ENCODE assay signal across 20 cellular contexts in genomic region chr20:63469019-63469712, GRCh38. TPM values are rescaled to one million over a fixed set of nuclear protein-coding genes. Genes with fewer than 3 reads are reported as not detected.
A peak's percentile ranks its signal among the peaks of the same experiment; 100 is the strongest.
DNase-seq lines count a peak whose midpoint lies in the region; FAIRE-seq and TF ChIP-seq lines count a peak whose summit lies in the region.
"Had no signal": no experiment of that assay in that cellular context is flagged by ENCODE, and none has a peak within 500 bp of the region (broad histone marks: within the 10 kb centered on the region; RNA-seq: fewer than 3 reads in every experiment).

No MANE protein-coding gene starts in this region.

- H3K9me3 ChIP-seq in HEK293 (ENCODE audit: control insufficient read depth, insufficient read depth, low read depth, low read length) (no peaks in the 10 kb centered on the region), H1 (ENCODE audit: insufficient read depth in 2 of 2, low read depth in 1 of 2, low read length in 1 of 2) (no peaks in the 10 kb centered on the region), neuronal stem cell (replicated peaks in 1 of 2; ENCODE audit: control insufficient read depth in 2 of 2, insufficient read depth in 1 of 2, low read depth in 1 of 2, low read length in 2 of 2) (peaks cover 0 to 2% of the 10 kb centered on the region in 2 donors)
- H3K9me3 ChIP-seq: MG63 had no signal

- H3K4me1 ChIP-seq in HEK293 (ENCODE audit: control insufficient read depth, insufficient read depth, low read length): no peaks in the 10 kb centered on the region; the same call in 1 of the 2 replicates
- peaks cover 0 to 21% (median 13%) of the 10 kb centered on the region in 4 experiments; a peak in 6 of 7 replicates for H3K4me1 ChIP-seq in H1 (replicated peaks in 1 of 4; ENCODE audit: control insufficient read depth in 3 of 4, insufficient read depth in 4 of 4, low read length in 3 of 4)
- H3K4me1 ChIP-seq in neuronal stem cell (ENCODE audit: control insufficient read depth in 2 of 2, insufficient read depth in 1 of 2, low read depth in 1 of 2, low read length in 2 of 2): peaks cover 13 to 53% of the 10 kb centered on the region in 2 donors

- H3K14ac ChIP-seq in H1 (ENCODE audit: insufficient read length) (no peak overlapping the region), neuronal stem cell (ENCODE audit: low read length) (no peak overlapping the region)

- H3K4ac ChIP-seq in H1 (replicated peaks; ENCODE audit: insufficient read length, low read depth, low read length): no peak overlapping the region
- H3K4ac ChIP-seq in neuronal stem cell (ENCODE audit: low read length): no peak overlapping the region

- peaks cover 0 to 6% (median 1%) of the 10 kb centered on the region in 4 experiments; a peak in 4 of 7 replicates for H3K27me3 ChIP-seq in H1 (replicated peaks in 1 of 4; ENCODE audit: control insufficient read depth in 3 of 4, extremely low read depth in 1 of 4, insufficient read depth in 3 of 4, low read length in 3 of 4)
- H3K27me3 ChIP-seq in neuronal stem cell (ENCODE audit: control insufficient read depth in 3 of 3, insufficient read depth in 3 of 3, low read depth in 1 of 3, low read length in 3 of 3): peaks cover 0 to 11% (median 8%) of the 10 kb centered on the region in 3 experiments

- peaks cover 15 to 69% of the 10 kb centered on the region in 2 experiments; a peak in 3 of 4 replicates for H3K79me2 ChIP-seq in H1 (ENCODE audit: control insufficient read depth in 1 of 2, insufficient read depth in 2 of 2, low read length in 2 of 2)

- TF ChIP-seq EP300 in H1 (IDR thresholded peaks at IDR 0.05; ENCODE audit: borderline replicate concordance in 1 of 2, low read depth in 2 of 2, low read length in 2 of 2): no peak

- H3K9ac ChIP-seq in H1 (replicated peaks in 1 of 4; ENCODE audit: extremely low read depth in 1 of 4, low read depth in 3 of 4, low read length in 3 of 4) (no peak overlapping the region), neuronal stem cell (ENCODE audit: low read depth, low read length, poor library complexity) (peak overlapping the region; percentile 70)

- no peak for FAIRE-seq in H1 (lab: Jason Lieb, UNC)
- FAIRE-seq: A204.1, D721Med had no signal

- no peak overlapping the region for H3K23ac ChIP-seq in H1 (ENCODE audit: insufficient read length)
- peak overlapping the region; percentile 68 for H3K23ac ChIP-seq in neuronal stem cell (ENCODE audit: low read depth, low read length, poor library complexity)

- no peak for TF ChIP-seq POLR2A in H1 (IDR thresholded peaks at IDR 0.05; ENCODE audit: control extremely low read depth in 1 of 2, low read depth in 2 of 2, low read length in 2 of 2)

- H2BK15ac ChIP-seq in H1 (ENCODE audit: low read length) (no peak overlapping the region), neuronal stem cell (ENCODE audit: low read length) (peak overlapping the region; percentile 94)

- POLR2A ChIA-PET in HEK293 (lab: Yijun Ruan, JAX): no interaction called here
- POLR2A ChIA-PET in H1 (lab: Charles Lee; ENCODE audit: partially characterized antibody): interaction anchor here (0.6 to 2.3 kb wide), 3 partner anchors 22 to 254 kb away, joined by 3 to 9 read pairs (median 4); no protein-coding TSS in a partner anchor

- no peak for DNase-seq in H1 (ENCODE audit: low read depth in 1 of 2, low spot score in 2 of 2)
- no peak for DNase-seq in neuronal stem cell (ENCODE audit: low spot score)
- no peak for DNase-seq in posterior cingulate gyrus
- DNase-seq in NCI-H1092 treated with DMSO at 0.1 percent for 48 hours (lab: John Stamatoyannopoulos, UW): no peak
- no peak for DNase-seq in NCI-H187 (lab: John Stamatoyannopoulos, UW)
- DNase-seq: DMS79, MG63, NCI-H1048, NCI-H1436, NCI-H1930, NCI-H226, NCI-H524 treated with DMSO at 0.1 percent for 48 hours, Right ventricle myocardium superior, SW 1271 had no signal

- H2BK120ac ChIP-seq in H1 (replicated peaks; ENCODE audit: low read depth, low read length) (no peak overlapping the region), neuronal stem cell (ENCODE audit: low read depth, low read length) (no peak overlapping the region)

- H2AFZ ChIP-seq in H1 (ENCODE audit: low read length) (no peak overlapping the region), neuronal stem cell (ENCODE audit: low read length) (no peak overlapping the region)

- H4K91ac ChIP-seq in H1 (replicated peaks; ENCODE audit: insufficient read length, low read length) (no peak overlapping the region), neuronal stem cell (ENCODE audit: low read depth, low read length, poor library complexity) (no peak overlapping the region)

- WGBS in H1 (ENCODE audit: extremely low coverage in 1 of 2, insufficient coverage in 1 of 2, insufficient read length in 1 of 2, insufficient replicate concordance in 2 of 2, low coverage in 1 of 2, low lambda C conversion rate in 2 of 2, missing lambda C conversion rate in 1 of 2), 2 experiments: 81% methylated on average over 22 of the region's 22 CpGs; no CpG with 5 or more reads in 1 of the 2 experiments
- no CpG with 5 or more reads among the region's 22 CpGs for WGBS in neuronal stem cell (ENCODE audit: extremely low coverage in 2 of 2, insufficient read length in 2 of 2, insufficient replicate concordance in 1 of 2), 2 donors

- H4K8ac ChIP-seq in H1 (ENCODE audit: extremely low read depth, insufficient read depth, low read length) (0 out of 2 replicates have a peak overlapping the region, but pooled peaks have one; percentile 3), neuronal stem cell (ENCODE audit: low read depth, low read length) (no peak overlapping the region)

- H2BK12ac ChIP-seq in H1 (ENCODE audit: low read depth, low read length) (0 out of 2 replicates have a peak overlapping the region, but pooled peaks have one; percentile 9), neuronal stem cell (ENCODE audit: low read length) (peak overlapping the region; percentile 58)

- H4K20me1 ChIP-seq in H1 (replicated peaks in 1 of 2; ENCODE audit: control insufficient read depth in 1 of 2, insufficient read depth in 2 of 2, low read length in 2 of 2): peaks cover 9 to 29% of the 10 kb centered on the region in 2 experiments

- intact Hi-C loops in posterior cingulate gyrus (cut with DNase I): no loop called here

- peaks cover 29% of the 10 kb centered on the region for H3K79me1 ChIP-seq in H1 (ENCODE audit: low read depth, low read length)
- H3K79me1 ChIP-seq in neuronal stem cell (ENCODE audit: low read depth, low read length): peaks cover 22% of the 10 kb centered on the region

- H3K36me3 ChIP-seq in HEK293 (ENCODE audit: control insufficient read depth in 2 of 2, insufficient read depth in 1 of 2, low read length in 2 of 2) (no peaks in the 10 kb centered on the region), H1 (ENCODE audit: control insufficient read depth in 2 of 4, insufficient read depth in 4 of 4, low read length in 3 of 4) (no peaks in the 10 kb centered on the region), neuronal stem cell (replicated peaks in 1 of 2; ENCODE audit: control insufficient read depth in 2 of 2, insufficient read depth in 2 of 2, low read length in 2 of 2) (peaks cover 1 to 45% of the 10 kb centered on the region in 2 donors)
- H3K36me3 ChIP-seq: MG63 had no signal

- no peak overlapping the region for H4K5ac ChIP-seq in H1 (ENCODE audit: insufficient read length, low read depth, low read length)

- H3K4me3 ChIP-seq in HEK293 (ENCODE audit: low read depth, low read length) (no peak overlapping the region), H1 (ENCODE audit: extremely low read depth in 1 of 4, insufficient read depth in 2 of 4, low read depth in 3 of 4, low read length in 4 of 4) (no peak overlapping the region), neuronal stem cell (ENCODE audit: low read length in 2 of 2) (no peak overlapping the region)
- H3K4me3 ChIP-seq: MG63 had no signal

- no peak overlapping the region for H3K56ac ChIP-seq in H1 (replicated peaks; ENCODE audit: insufficient read length, low read depth, low read length)

- no peak overlapping the region; a peak in 1 of 4 replicates for H3K4me2 ChIP-seq in H1 (ENCODE audit: insufficient read depth in 1 of 2, low read depth in 2 of 2, low read length in 2 of 2)
- H3K4me2 ChIP-seq in neuronal stem cell (ENCODE audit: insufficient read depth, low read length, poor library complexity, severe bottlenecking): no peak overlapping the region

- no peak for TF ChIP-seq RAD21 in H1 (IDR thresholded peaks at IDR 0.05 in 1 of 2, conservative IDR thresholded peaks at IDR 0.05 in 1 of 2; ENCODE audit: low read depth in 2 of 2, low read length in 2 of 2)

- TF ChIP-seq CTCF in HEK293 (tag by site-specific recombination; IDR thresholded peaks at IDR 0.05) (no peak), VCaP (conservative IDR thresholded peaks at IDR 0.05) (no peak), H1 (IDR thresholded peaks at IDR 0.05; ENCODE audit: control extremely low read depth in 1 of 3, insufficient read depth in 1 of 3, low read depth in 1 of 3, low read length in 3 of 3) (no peak)

- H3K18ac ChIP-seq in H1 (ENCODE audit: extremely low read depth, low read length): no peak overlapping the region
- H3K18ac ChIP-seq in neuronal stem cell (ENCODE audit: low read length): peak overlapping the region; percentile 76

- CTCF ChIA-PET in HEK293 (lab: Yijun Ruan, JAX): no interaction called here
- CTCF ChIA-PET in H1 (lab: Charles Lee; ENCODE audit: partially characterized antibody): interaction anchor here (0.7 to 3.5 kb wide), 8 partner anchors 9 to 88 kb away, joined by 3 to 12 read pairs (median 5); partner anchors contain the start of gene PTK6

- peaks cover 6% of the 10 kb centered on the region; the same call in 1 of the 2 replicates for H3K23me2 ChIP-seq in H1 (ENCODE audit: low read depth, low read length)

- H2BK5ac ChIP-seq in H1 (ENCODE audit: low read depth, low read length) (no peak overlapping the region), neuronal stem cell (ENCODE audit: low read length) (no peak overlapping the region)

- H2BK20ac ChIP-seq in H1 (ENCODE audit: low read length): no peak overlapping the region

- H3K27ac ChIP-seq in HEK293 (ENCODE audit: extremely low read depth, low read depth, low read length) (no peak overlapping the region), VCaP (peak overlapping the region; percentile 20; the same call in 1 of the 2 replicates), H1 (ENCODE audit: low read depth, low read length) (no peak overlapping the region; the same call in 1 of the 2 replicates), neuronal stem cell (replicated peaks; ENCODE audit: low read length) (no peak overlapping the region)
- H3K27ac ChIP-seq: C4-2B had no signal

- no peak overlapping the region for H2AK5ac ChIP-seq in H1 (ENCODE audit: low read depth, low read length)
- H2AK5ac ChIP-seq in neuronal stem cell (ENCODE audit: low read depth, low read length): peak overlapping the region; percentile 89

RNA-seq across cellular contexts. Expression of gene KCNQ2, which starts 3.3 kb away (rescaled TPM):
- total RNA-seq in H1 (2021; fragmentation: NEBNext Ultra II Directional; extraction: Animal tissue kit (Norgen Biotek cat#: 25700)): 82.6 and 88.6 TPM in 2 replicates
- 243 and 277 TPM in 2 replicates for polyA plus RNA-seq in H1 (2011; rRNA removed)
- polyA plus RNA-seq in H1 (2011; cell fraction: cytosol; rRNA removed): 174 TPM
- 206 TPM for polyA plus RNA-seq in H1 (2011; cell fraction: nucleus; rRNA removed)
- polyA plus RNA-seq in H1 (2012, experiment 1 of 2): 41.9 to 107 TPM (median 94.0 TPM) in 4 replicates
- 88.7 TPM for polyA plus RNA-seq in H1 (2012, experiment 2 of 2)
- 72.4 TPM for polyA plus RNA-seq in H1 (2013, experiment 1 of 2)
- 73.2 TPM for polyA plus RNA-seq in H1 (2013, experiment 2 of 2)
- polyA minus RNA-seq in H1 (2011; rRNA and poly(A)+ RNA removed): 40.5 and 42.0 TPM in 2 replicates
- polyA minus RNA-seq in H1 (2011; cell fraction: cytosol; rRNA and poly(A)+ RNA removed): 39.6 TPM
- polyA minus RNA-seq in H1 (2011; cell fraction: nucleus; rRNA and poly(A)+ RNA removed): 33.1 TPM
- polyA plus RNA-seq in neuronal stem cell (2013, experiment 1 of 2): 79.3 TPM
- polyA plus RNA-seq in neuronal stem cell (2013, experiment 2 of 2): 73.4 TPM
- total RNA-seq: LHCN-M2 had no signal

RNA-seq across cellular contexts. Expression of gene EEF1A2, which starts 29.7 kb away (rescaled TPM):
- 25.8 and 27.9 TPM in 2 replicates for total RNA-seq in H1 (2021; fragmentation: NEBNext Ultra II Directional; extraction: Animal tissue kit (Norgen Biotek cat#: 25700))
- 7.4 and 17.5 TPM in 2 replicates for polyA plus RNA-seq in H1 (2011; rRNA removed)
- 15.5 TPM for polyA plus RNA-seq in H1 (2011; cell fraction: cytosol; rRNA removed)
- polyA plus RNA-seq in H1 (2011; cell fraction: nucleus; rRNA removed): 33.5 TPM
- 25.2 to 45.3 TPM (median 39.3 TPM) in 4 replicates for polyA plus RNA-seq in H1 (2012, experiment 1 of 2)
- 22.6 TPM for polyA plus RNA-seq in H1 (2012, experiment 2 of 2)
- 26.8 TPM for polyA plus RNA-seq in H1 (2013, experiment 1 of 2)
- 25.5 TPM for polyA plus RNA-seq in H1 (2013, experiment 2 of 2)
- 6.0 and 11.9 TPM in 2 replicates for polyA minus RNA-seq in H1 (2011; rRNA and poly(A)+ RNA removed)
- 20.6 TPM for polyA minus RNA-seq in H1 (2011; cell fraction: cytosol; rRNA and poly(A)+ RNA removed)
- polyA minus RNA-seq in H1 (2011; cell fraction: nucleus; rRNA and poly(A)+ RNA removed): 13.6 TPM
- polyA plus RNA-seq in neuronal stem cell (2013, experiment 1 of 2): 0.57 TPM
- 0.96 TPM for polyA plus RNA-seq in neuronal stem cell (2013, experiment 2 of 2)

RNA-seq across cellular contexts. Expression of gene PPDPF, which starts 51.4 kb away (rescaled TPM):
- total RNA-seq in H1 (2021; fragmentation: NEBNext Ultra II Directional; extraction: Animal tissue kit (Norgen Biotek cat#: 25700)): 125 and 138 TPM in 2 replicates
- polyA plus RNA-seq in H1 (2011; rRNA removed): 30.5 and 49.9 TPM in 2 replicates
- polyA plus RNA-seq in H1 (2011; cell fraction: cytosol; rRNA removed): 13.6 TPM
- polyA plus RNA-seq in H1 (2011; cell fraction: nucleus; rRNA removed): 40.2 TPM
- polyA plus RNA-seq in H1 (2012, experiment 1 of 2): 38.8 to 127 TPM (median 112 TPM) in 4 replicates
- 66.7 TPM for polyA plus RNA-seq in H1 (2012, experiment 2 of 2)
- polyA plus RNA-seq in H1 (2013, experiment 1 of 2): 147 TPM
- 151 TPM for polyA plus RNA-seq in H1 (2013, experiment 2 of 2)
- polyA minus RNA-seq in H1 (2011; rRNA and poly(A)+ RNA removed): 2.8 and 4.9 TPM in 2 replicates
- 109 TPM for polyA minus RNA-seq in H1 (2011; cell fraction: cytosol; rRNA and poly(A)+ RNA removed)
- polyA minus RNA-seq in H1 (2011; cell fraction: nucleus; rRNA and poly(A)+ RNA removed): 58.7 TPM
- polyA plus RNA-seq in neuronal stem cell (2013, experiment 1 of 2): 310 TPM
- 296 TPM for polyA plus RNA-seq in neuronal stem cell (2013, experiment 2 of 2)
